In genomic region chr12:108349245-108349644, GRCh38 we compare ENCODE assay signal across 1 cellular context.
TF ChIP-seq lines count a peak whose summit lies in the region.

No MANE protein-coding gene starts in this region.

TF ChIP-seq in IMR-90, 13 proteins besides CTCF, POLR2A, EP300 and RAD21:
- TF ChIP-seq MAZ (IDR thresholded peaks at IDR 0.05; ENCODE audit: borderline replicate concordance, low read depth, low read length) (no peak), USF2 (IDR thresholded peaks at IDR 0.05; ENCODE audit: low read depth, low read length) (no peak), MXI1 (IDR thresholded peaks at IDR 0.05; ENCODE audit: borderline replicate concordance, low read depth, low read length) (no peak), ELK1 (IDR thresholded peaks at IDR 0.05; ENCODE audit: borderline replicate concordance, low read depth, low read length) (no peak)
TF ChIP-seq in IMR-90: peak in this region for 0.
